In the genomic region with DNA sequence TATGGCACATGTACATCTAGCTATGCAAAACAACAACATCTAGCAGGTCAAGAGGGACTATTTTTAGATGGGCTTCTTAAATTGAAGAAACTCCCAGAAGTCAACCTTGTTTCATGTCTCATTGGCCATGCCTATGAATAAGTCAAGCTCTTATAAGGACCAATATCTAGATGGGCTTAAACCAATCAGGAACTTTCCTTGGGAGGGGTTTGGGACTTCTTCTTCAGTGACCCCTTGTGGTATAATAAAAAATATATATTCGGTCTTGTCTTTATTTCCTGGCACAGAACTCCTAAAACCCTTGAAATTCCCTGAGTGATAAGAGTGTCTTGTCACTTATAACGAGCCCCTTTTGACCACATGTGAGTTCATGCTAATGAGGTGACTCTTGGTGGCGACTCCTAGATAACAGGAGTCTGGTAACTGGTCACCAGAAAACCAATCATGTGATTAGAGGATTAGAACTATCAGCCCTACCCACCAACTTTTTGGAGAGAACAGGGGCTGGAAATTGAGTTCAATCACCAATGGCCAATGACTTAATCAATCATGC, we compare ENCODE assay signal across 23 cellular contexts.
DNase-seq lines count a peak whose midpoint lies in the region; ATAC-seq, FAIRE-seq and TF ChIP-seq lines count a peak whose summit lies in the region.
"Had no signal": no experiment of that assay in that cellular context is flagged by ENCODE, and none has a peak within 500 bp of the region (broad histone marks: within the 10 kb centered on the region; RNA-seq: fewer than 3 reads in every experiment).

No MANE protein-coding gene starts in this region.

- no TSS peak for BruUV-seq in IMR-90 (replicated peaks; lab: Mats Ljungman, UMichigan)

- no peak overlapping the region for H4K5ac ChIP-seq in IMR-90 (ENCODE audit: low read depth, low read length)

- H2AK5ac ChIP-seq in IMR-90 (ENCODE audit: low read depth, low read length) = peak overlapping the region; percentile 44; the same call in 1 of the 2 replicates

- H4K20me1 ChIP-seq in IMR-90 (ENCODE audit: insufficient read depth, low read length) = no peaks in the 10 kb centered on the region

- H3K79me1 ChIP-seq in IMR-90 (ENCODE audit: low read depth in 1 of 2, low read length in 2 of 2) = no peaks in the 10 kb centered on the region

- peak overlapping the region; percentile 91 for H2BK20ac ChIP-seq in IMR-90 (ENCODE audit: low read depth, low read length)

- peaks cover 17% of the 10 kb centered on the region for H3K9me1 ChIP-seq in IMR-90 (ENCODE audit: insufficient read depth, low read length)

- no peak overlapping the region for H2AK9ac ChIP-seq in IMR-90 (replicated peaks; ENCODE audit: low read depth, low read length, poor library complexity)

- CTCF ChIA-PET in IMR-90 (lab: Yijun Ruan, JAX) = no interaction called here

- H3K9ac ChIP-seq in IMR-90 (ENCODE audit: low read depth, low read length) (no peak overlapping the region), kidney (ENCODE audit: low read length in 2 of 2) (no peak overlapping the region)

- TF ChIP-seq CTCF in IMR-90 (conservative IDR thresholded peaks at IDR 0.05; ENCODE audit: low read depth, low read length) (no peak), fibroblast of mammary gland (conservative IDR thresholded peaks at IDR 0.05; ENCODE audit: control insufficient read depth, insufficient read depth, low read depth, low read length) (no peak), kidney (IDR thresholded peaks at IDR 0.05; ENCODE audit: borderline replicate concordance, extremely low read depth, insufficient read depth) (no peak)

- FAIRE-seq in kidney (lab: Jason Lieb, UNC) = no peak
- FAIRE-seq: A549, GM18507, H54, HepG2 had no signal

- no peak overlapping the region; the same call in 1 of the 2 replicates for H3K18ac ChIP-seq in IMR-90 (ENCODE audit: low read depth, low read length)

- H3K14ac ChIP-seq in IMR-90 (replicated peaks; ENCODE audit: low read depth, low read length) = no peak overlapping the region

- no peak overlapping the region for H2AFZ ChIP-seq in IMR-90 (replicated peaks; ENCODE audit: low read length, poor library complexity)

- dilution Hi-C loops in IMR-90 (cut with HindIII; ENCODE audit: low sequenced_read_pairs, unreplicated experiment) = no loop called here

- no CpG with 5 or more reads among the region's 3 CpGs for WGBS in IMR-90 (ENCODE audit: extremely low coverage in 2 of 2, insufficient read length in 1 of 2), 2 experiments

- ATAC-seq in IMR-90 (ENCODE audit: low read depth) = no peak
- ATAC-seq in HG03342 (IDR thresholded peaks at IDR 0.05; ENCODE audit: unreplicated experiment) = no peak
- ATAC-seq: A549, HepG2 had no signal

- H2BK120ac ChIP-seq in IMR-90 (ENCODE audit: low read depth, low read length) = peak overlapping the region; percentile 64; the same call in 1 of the 2 replicates

- intact Hi-C loops in IMR-90 (cut with micrococcal nuclease) (loop anchor here (2.0 kb wide), 2 partner anchors 47 to 125 kb away; no protein-coding TSS in a partner anchor), kidney (cut with DNase I) (no loop called here)

- H3K4me2 ChIP-seq in IMR-90 (ENCODE audit: low read depth, low read length) = no peak overlapping the region
- H3K4me2 ChIP-seq: A549 had no signal

- no peak overlapping the region for H4K91ac ChIP-seq in IMR-90 (ENCODE audit: insufficient read depth, low read depth, low read length)

- peaks cover 13% of the 10 kb centered on the region for H3K4me1 ChIP-seq in IMR-90 (ENCODE audit: control insufficient read depth, insufficient read depth, low read length)
- H3K4me1 ChIP-seq in kidney (ENCODE audit: control insufficient read depth in 1 of 2, insufficient read depth in 1 of 2, low read depth in 1 of 2, low read length in 2 of 2) = no peaks in the 10 kb centered on the region
- peaks cover 13% of the 10 kb centered on the region for H3K4me1 ChIP-seq in SJCRH30
- H3K4me1 ChIP-seq: A549 had no signal

- H3K36me3 ChIP-seq in IMR-90 (ENCODE audit: control insufficient read depth, insufficient read depth, low read length) (no peaks in the 10 kb centered on the region), kidney (ENCODE audit: control insufficient read depth in 1 of 2, insufficient read depth in 2 of 2, low read length in 2 of 2) (no peaks in the 10 kb centered on the region), SJCRH30 (no peaks in the 10 kb centered on the region)
- H3K36me3 ChIP-seq: MG63 had no signal

- DNase-seq in ELR (ENCODE audit: low read depth) (peak; percentile 19), IMR-90 (no peak), SK-MEL-5 (ENCODE audit: low read depth, low spot score) (peak; percentile 40), fibroblast of mammary gland (ENCODE audit: low read depth) (peak; percentile 4), kidney (no peak), SJCRH30 (no peak)
- DNase-seq: AML-193; C1 segment of cervical spinal cord; CD8-positive, alpha-beta memory T cell; DMS153; DND-41; KBM-7; MG63; NCI-H2029; NCI-H526 treated with DMSO at 0.1 percent for 48 hours; SHP77 had no signal

- no peak overlapping the region for H4K8ac ChIP-seq in IMR-90 (ENCODE audit: low read depth in 2 of 2, low read length in 2 of 2)

- no peak for TF ChIP-seq RAD21 in IMR-90 (IDR thresholded peaks at IDR 0.05; ENCODE audit: low read length)

- H3K56ac ChIP-seq in IMR-90 (ENCODE audit: extremely low read depth, insufficient read depth, low read length) = no peak overlapping the region

- no peak overlapping the region for H2BK5ac ChIP-seq in IMR-90 (ENCODE audit: low read depth, low read length, poor library complexity, severe bottlenecking)

- H3K23ac ChIP-seq in IMR-90 (ENCODE audit: low read depth, low read length) = no peak overlapping the region

- peak overlapping the region; percentile 42; the same call in 1 of the 2 replicates for H3K4ac ChIP-seq in IMR-90 (ENCODE audit: low read depth, low read length)

- H3K4me3 ChIP-seq in IMR-90 (ENCODE audit: insufficient read depth, low read depth, low read length) (no peak overlapping the region), fibroblast of mammary gland (ENCODE audit: control insufficient read depth, low read depth, low read length) (no peak overlapping the region), kidney (ENCODE audit: low read length in 2 of 2) (no peak overlapping the region), SJCRH30 (no peak overlapping the region)
- H3K4me3 ChIP-seq: A549, MG63, SK-N-MC had no signal

- no peak for TF ChIP-seq POLR2A in IMR-90 (IDR thresholded peaks at IDR 0.05; ENCODE audit: low read depth, low read length)

- H3K9me3 ChIP-seq in IMR-90 (ENCODE audit: control insufficient read depth, insufficient read depth, low read length) (no peaks in the 10 kb centered on the region), kidney (ENCODE audit: control insufficient read depth in 1 of 2, low read length in 2 of 2) (no peaks in the 10 kb centered on the region), SJCRH30 (replicated peaks) (no peaks in the 10 kb centered on the region)
- H3K9me3 ChIP-seq: A549, MG63 had no signal

- H3K27me3 ChIP-seq in IMR-90 (ENCODE audit: control insufficient read depth, insufficient read depth, low read length) = no peaks in the 10 kb centered on the region
- no peaks in the 10 kb centered on the region for H3K27me3 ChIP-seq in SJCRH30

- peak overlapping the region; percentile 92; the same call in 2 of the 3 replicates for H2BK15ac ChIP-seq in IMR-90 (ENCODE audit: low read depth, low read length)

- in situ Hi-C loops in IMR-90 (cut with MboI; ENCODE audit: low sequenced_read_pairs) (loop anchor here (10.0 kb wide), 1 partner anchor 65 kb away; no protein-coding TSS in a partner anchor), SK-MEL-5 (cut with HindIII; ENCODE audit: low pct_unique_long_range_greater_than_20kb, low sequenced_read_pairs) (no loop called here)

- POLR2A ChIA-PET in IMR-90 (lab: Charles Lee; ENCODE audit: unreplicated experiment) = no interaction called here

- no peak overlapping the region for H3K27ac ChIP-seq in IMR-90 (ENCODE audit: insufficient read depth, low read length)
- H3K27ac ChIP-seq in kidney (ENCODE audit: low read depth in 2 of 2, low read length in 2 of 2) = no peak overlapping the region
- H3K27ac ChIP-seq in SJCRH30 = no peak overlapping the region
- H3K27ac ChIP-seq: A549, RWPE1, SK-N-MC had no signal

TF ChIP-seq in IMR-90, 13 proteins besides CTCF, POLR2A, EP300 and RAD21:
- TF ChIP-seq RCOR1 (IDR thresholded peaks at IDR 0.05; ENCODE audit: insufficient replicate concordance, low read length) = no peak
- no peak for TF ChIP-seq FOS (IDR thresholded peaks at IDR 0.05; ENCODE audit: low read depth, low read length)
- no peak for TF ChIP-seq CEBPB (IDR thresholded peaks at IDR 0.05; ENCODE audit: low read depth, low read length)
- TF ChIP-seq MXI1 (IDR thresholded peaks at IDR 0.05; ENCODE audit: borderline replicate concordance, low read depth, low read length) = no peak
- no peak for TF ChIP-seq NFE2L2 (IDR thresholded peaks at IDR 0.05; ENCODE audit: low read depth, low read length)
- no peak for TF ChIP-seq SMC3 (IDR thresholded peaks at IDR 0.05; ENCODE audit: low read depth, low read length)
- TF ChIP-seq CHD1 (IDR thresholded peaks at IDR 0.05; ENCODE audit: low read depth, low read length) = no peak
- no peak for TF ChIP-seq BHLHE40 (IDR thresholded peaks at IDR 0.05; ENCODE audit: low read depth, low read length)
- TF ChIP-seq MAZ (IDR thresholded peaks at IDR 0.05; ENCODE audit: borderline replicate concordance, low read depth, low read length) = no peak
- no peak for TF ChIP-seq USF2 (IDR thresholded peaks at IDR 0.05; ENCODE audit: low read depth, low read length)
- TF ChIP-seq RFX5 (IDR thresholded peaks at IDR 0.05; ENCODE audit: low read depth, low read length) = no peak
- TF ChIP-seq MAFK (IDR thresholded peaks at IDR 0.05; ENCODE audit: low read depth, low read length) = no peak
- TF ChIP-seq ELK1 (IDR thresholded peaks at IDR 0.05; ENCODE audit: borderline replicate concordance, low read depth, low read length) = no peak

Comparison
In these comparisons a context has a peak if more than half of its experiments do, and no peak if none do; other contexts are left out.
1. DNase-seq: peak in ELR (single experiment), SK-MEL-5 (single experiment) and fibroblast of mammary gland (single experiment); none in IMR-90 (single experiment), kidney (single experiment) and SJCRH30 (0 of 2).